In genomic region chr1:45116340-45116739, GRCh38 we compare ENCODE assay signal across 33 cellular contexts.
DNase-seq lines count a peak whose midpoint lies in the region; ATAC-seq lines count a peak whose summit lies in the region.
"Had no signal": no experiment of that assay in that cellular context is flagged by ENCODE, and none has a peak within 500 bp of the region (broad histone marks: within the 10 kb centered on the region; RNA-seq: fewer than 3 reads in every experiment).

No MANE protein-coding gene starts in this region.

- POLR2A ChIA-PET in CD8-positive, alpha-beta memory T cell (lab: Charles Lee), result no interaction called here
- POLR2A ChIA-PET in T-cell (lab: Charles Lee), result interaction anchor here in 1 of 2 donors (0.7 kb wide), 1 partner anchor 66 kb away, joined by 3 read pairs; no protein-coding TSS in a partner anchor
- POLR2A ChIA-PET in naive thymus-derived CD4-positive, alpha-beta T cell (lab: Charles Lee), result interaction anchor here (0.6 kb wide), 3 partner anchors 89 to 634 kb away, joined by 3 to 4 read pairs (median 4); no protein-coding TSS in a partner anchor

- H3K9me3 ChIP-seq in CD8-positive, alpha-beta memory T cell (ENCODE audit: low read length), result no peaks in the 10 kb centered on the region
- H3K9me3 ChIP-seq in naive thymus-derived CD4-positive, alpha-beta T cell (ENCODE audit: control insufficient read depth in 2 of 3, low read length in 3 of 3), result no peaks in the 10 kb centered on the region
- no peaks in the 10 kb centered on the region for H3K9me3 ChIP-seq in GM23248 (ENCODE audit: low read depth)
- H3K9me3 ChIP-seq: A549, MG63, thyroid gland, vagina had no signal

- no peaks in the 10 kb centered on the region for H3K27me3 ChIP-seq in CD8-positive, alpha-beta memory T cell (ENCODE audit: insufficient read depth, low read length, poor library complexity, severe bottlenecking)
- no peaks in the 10 kb centered on the region for H3K27me3 ChIP-seq in naive thymus-derived CD4-positive, alpha-beta T cell (ENCODE audit: control insufficient read depth in 2 of 2, insufficient read depth in 2 of 2, low read length in 2 of 2)
- no peaks in the 10 kb centered on the region for H3K27me3 ChIP-seq in GM23248 (replicated peaks; ENCODE audit: insufficient read depth)
- H3K27me3 ChIP-seq: MG63, spleen, thyroid gland, vagina had no signal

- in situ Hi-C loops in GM23248 (cut with MboI), result no loop called here

- H3K27me3 Mint-ChIP-seq in activated CD8-positive, alpha-beta memory T cell treated with anti-CD3 and anti-CD28 coated beads, Interleukin-2, amount 10 ng/mL, durations not matched to agents 7 days and 5 days, result no peaks in the 10 kb centered on the region
- H3K27me3 Mint-ChIP-seq in CD8-positive, alpha-beta memory T cell, result no peaks in the 10 kb centered on the region
- peaks cover 0 to 2% of the 10 kb centered on the region in 2 donors for H3K27me3 Mint-ChIP-seq in T-cell
- H3K27me3 Mint-ChIP-seq in naive thymus-derived CD4-positive, alpha-beta T cell, result peaks cover 0 to 4% (median 0%) of the 10 kb centered on the region in 5 donors
- H3K27me3 Mint-ChIP-seq: activated CD4-positive, alpha-beta memory T cell treated with anti-CD3 and anti-CD28 coated beads for 36 hours had no signal

- no peak overlapping the region for H2AFZ ChIP-seq in GM23248

- H3K4me1 ChIP-seq in CD8-positive, alpha-beta memory T cell (ENCODE audit: insufficient read depth, low read length), result peaks cover 26% of the 10 kb centered on the region
- H3K4me1 ChIP-seq in naive thymus-derived CD4-positive, alpha-beta T cell (ENCODE audit: control insufficient read depth in 2 of 2, insufficient read depth in 2 of 2, low read length in 2 of 2), result peaks cover 19 to 20% of the 10 kb centered on the region in 2 donors
- no peaks in the 10 kb centered on the region for H3K4me1 ChIP-seq in GM23248 (ENCODE audit: insufficient read depth)
- H3K4me1 ChIP-seq: A549, vagina had no signal

- H3K27ac Mint-ChIP-seq in activated CD8-positive, alpha-beta memory T cell treated with anti-CD3 and anti-CD28 coated beads, Interleukin-2, amount 10 ng/mL, durations not matched to agents 7 days and 5 days, result no peak overlapping the region
- peak overlapping the region; percentile 12 to 91 (median 40) for H3K27ac Mint-ChIP-seq in CD8-positive, alpha-beta memory T cell
- H3K27ac Mint-ChIP-seq in T-cell, result peak overlapping the region; percentile 29 to 42
- H3K27ac Mint-ChIP-seq in naive thymus-derived CD4-positive, alpha-beta T cell, result peak overlapping the region in 8 of 9 donors; percentile 23 to 82 (median 68)
- H3K27ac Mint-ChIP-seq: activated CD4-positive, alpha-beta memory T cell treated with anti-CD3 and anti-CD28 coated beads for 36 hours; dendritic cell treated with granulocyte-macrophage colony-stimulating factor and Interleukin-4, amounts not matched to agents 40 ng/mL and 50 ng/mL, for 4 days; endodermal cell; memory B cell had no signal

- H3K36me3 Mint-ChIP-seq in activated CD8-positive, alpha-beta memory T cell treated with anti-CD3 and anti-CD28 coated beads, Interleukin-2, amount 10 ng/mL, durations not matched to agents 7 days and 5 days, result no peaks in the 10 kb centered on the region
- no peaks in the 10 kb centered on the region for H3K36me3 Mint-ChIP-seq in CD8-positive, alpha-beta memory T cell
- no peaks in the 10 kb centered on the region for H3K36me3 Mint-ChIP-seq in T-cell
- H3K36me3 Mint-ChIP-seq in naive thymus-derived CD4-positive, alpha-beta T cell, result peaks cover 0 to 11% (median 0%) of the 10 kb centered on the region in 5 donors
- H3K36me3 Mint-ChIP-seq: activated CD4-positive, alpha-beta memory T cell treated with anti-CD3 and anti-CD28 coated beads for 36 hours had no signal

- no peaks in the 10 kb centered on the region for H3K9me2 ChIP-seq in GM23248 (ENCODE audit: insufficient read depth)

- intact Hi-C loops in naive thymus-derived CD4-positive, alpha-beta T cell (cut with micrococcal nuclease), result loop anchor here in 1 of 2 donors (2.0 kb wide), 1 partner anchor 90 kb away; the partner anchor contains the start of gene ZSWIM5

- no peaks in the 10 kb centered on the region for H3K9me3 Mint-ChIP-seq in activated CD8-positive, alpha-beta memory T cell treated with anti-CD3 and anti-CD28 coated beads, Interleukin-2, amount 10 ng/mL, durations not matched to agents 7 days and 5 days (ENCODE audit: low read depth)
- H3K9me3 Mint-ChIP-seq in CD8-positive, alpha-beta memory T cell, result no peaks in the 10 kb centered on the region
- H3K9me3 Mint-ChIP-seq in T-cell, result no peaks in the 10 kb centered on the region
- H3K9me3 Mint-ChIP-seq in naive thymus-derived CD4-positive, alpha-beta T cell, result peaks cover 0 to 3% (median 0%) of the 10 kb centered on the region in 11 donors
- H3K9me3 Mint-ChIP-seq: activated CD4-positive, alpha-beta memory T cell treated with anti-CD3 and anti-CD28 coated beads for 36 hours; dendritic cell treated with granulocyte-macrophage colony-stimulating factor and Interleukin-4, amounts not matched to agents 40 ng/mL and 50 ng/mL, for 4 days had no signal

- no peaks in the 10 kb centered on the region for H3K79me2 ChIP-seq in GM23248 (ENCODE audit: insufficient read depth)

- peaks cover 16% of the 10 kb centered on the region for H3K4me1 Mint-ChIP-seq in activated CD8-positive, alpha-beta memory T cell treated with anti-CD3 and anti-CD28 coated beads, Interleukin-2, amount 10 ng/mL, durations not matched to agents 7 days and 5 days
- peaks cover 33 to 44% (median 43%) of the 10 kb centered on the region in 3 donors for H3K4me1 Mint-ChIP-seq in CD8-positive, alpha-beta memory T cell
- peaks cover 22 to 49% (median 28%) of the 10 kb centered on the region in 3 donors for H3K4me1 Mint-ChIP-seq in T-cell
- peaks cover 10 to 36% (median 27%) of the 10 kb centered on the region in 7 donors for H3K4me1 Mint-ChIP-seq in naive thymus-derived CD4-positive, alpha-beta T cell
- H3K4me1 Mint-ChIP-seq: endodermal cell had no signal

- H3K9ac ChIP-seq in GM23248, result no peak overlapping the region

- WGBS in GM23248 (ENCODE audit: low coverage in 1 of 2, low lambda C conversion rate in 2 of 2, missing lambda C conversion rate in 2 of 2), 2 experiments, result 76 to 83% methylated on average over 1 of the region's 1 CpG

- no peaks in the 10 kb centered on the region for H3K36me3 ChIP-seq in CD8-positive, alpha-beta memory T cell (ENCODE audit: insufficient read depth, low read length)
- no peaks in the 10 kb centered on the region for H3K36me3 ChIP-seq in naive thymus-derived CD4-positive, alpha-beta T cell (ENCODE audit: control insufficient read depth in 2 of 3, insufficient read depth in 3 of 3, low read length in 3 of 3)
- no peaks in the 10 kb centered on the region for H3K36me3 ChIP-seq in GM23248 (ENCODE audit: low read depth)
- H3K36me3 ChIP-seq: MG63, spleen, thyroid gland, vagina had no signal

- peak overlapping the region; percentile 9 for H3K4me3 ChIP-seq in CD8-positive, alpha-beta memory T cell (ENCODE audit: low read length)
- H3K4me3 ChIP-seq in naive thymus-derived CD4-positive, alpha-beta T cell (ENCODE audit: low read length), result peak overlapping the region; percentile 23
- H3K4me3 ChIP-seq in GM23248, result no peak overlapping the region
- H3K4me3 ChIP-seq: A549, K562, MG63, spleen, thyroid gland, vagina had no signal

- H4K20me1 ChIP-seq in GM23248 (ENCODE audit: insufficient read depth), result no peaks in the 10 kb centered on the region

- H3F3A ChIP-seq in GM23248 (ENCODE audit: insufficient read depth), result no peaks in the 10 kb centered on the region

- no peak for DNase-seq in activated CD8-positive, alpha-beta memory T cell treated with anti-CD3 and anti-CD28 coated beads, Interleukin-2, amount 10 ng/mL, durations not matched to agents 7 days and 5 days
- DNase-seq in activated CD8-positive, alpha-beta memory T cell treated with anti-CD3 and anti-CD28 coated beads for 24 hours, result no peak
- DNase-seq in CD8-positive, alpha-beta memory T cell, result peak in 1 of 5 donors; percentile 12
- DNase-seq in T-cell (no peak), NCI-H187 (lab: John Stamatoyannopoulos, UW) (no peak), GM23248 (no peak), NCI-H524 treated with DMSO at 0.1 percent for 48 hours (lab: John Stamatoyannopoulos, UW) (no peak)
- peak in 5 of 9 donors; percentile 11 to 43 (median 32) for DNase-seq in naive thymus-derived CD4-positive, alpha-beta T cell
- DNase-seq: activated CD4-positive, alpha-beta memory T cell treated with anti-CD3 and anti-CD28 coated beads for 36 hours; activated CD4-positive, CD25-positive, alpha-beta regulatory T cell; activated effector memory CD4-positive, alpha-beta T cell treated with anti-CD3 and anti-CD28 coated beads, Interleukin-2, amount 50 U/mL, for 16 hours; caudate nucleus; DMS 273 treated with DMSO at 0.1 percent for 48 hours; endodermal cell; glutamatergic neuron; H7; MG63; NCI-H1417; NCI-H2081; NCI-H2227 treated with DMSO at 0.1 percent for 48 hours; right cardiac atrium; spleen; stimulated activated CD4-positive, alpha-beta T cell treated with anti-CD3 and anti-CD28 coated beads, Interleukin-2, amount 100 ng/mL, for 24 hours; T1000 had no signal

- no peak overlapping the region for H3K4me2 ChIP-seq in GM23248 (ENCODE audit: unreplicated experiment)
- H3K4me2 ChIP-seq: A549 had no signal

- H3K27ac ChIP-seq in CD8-positive, alpha-beta memory T cell (ENCODE audit: low read depth, low read length), result no peak overlapping the region
- peak overlapping the region; percentile 15 for H3K27ac ChIP-seq in naive thymus-derived CD4-positive, alpha-beta T cell (ENCODE audit: low read depth, low read length)
- no peak overlapping the region for H3K27ac ChIP-seq in GM23248
- H3K27ac ChIP-seq: A549, thyroid gland, vagina had no signal

- CTCF ChIA-PET in activated CD8-positive, alpha-beta memory T cell treated with anti-CD3 and anti-CD28 coated beads, Interleukin-2, amount 10 ng/mL, durations not matched to agents 7 days and 5 days (lab: Charles Lee), result no interaction called here
- CTCF ChIA-PET in CD8-positive, alpha-beta memory T cell (lab: Charles Lee), result no interaction called here
- CTCF ChIA-PET in T-cell (lab: Charles Lee), result no interaction called here
- CTCF ChIA-PET in naive thymus-derived CD4-positive, alpha-beta T cell (lab: Charles Lee), result no interaction called here

- peak; percentile 65 for ATAC-seq in activated CD8-positive, alpha-beta memory T cell treated with anti-CD3 and anti-CD28 coated beads, Interleukin-2, amount 10 ng/mL, durations not matched to agents 7 days and 5 days
- ATAC-seq in T-cell (replicated peaks in 1 of 4), result peak; percentile 73 to 96 (median 81)
- ATAC-seq in naive thymus-derived CD4-positive, alpha-beta T cell, result peak; percentile 49
- ATAC-seq: A549, K562, left lobe of liver, right cardiac atrium, Right ventricle myocardium inferior, SK-N-SH treated with all-trans-retinoic acid at 6 μM for 48 hours had no signal

- H3K4me3 Mint-ChIP-seq in activated CD8-positive, alpha-beta memory T cell treated with anti-CD3 and anti-CD28 coated beads, Interleukin-2, amount 10 ng/mL, durations not matched to agents 7 days and 5 days, result no peak overlapping the region
- peak overlapping the region in 6 of 7 donors; percentile 32 to 70 (median 49) for H3K4me3 Mint-ChIP-seq in CD8-positive, alpha-beta memory T cell
- H3K4me3 Mint-ChIP-seq in T-cell, result peak overlapping the region in 2 of 3 donors; percentile 10 to 62
- peak overlapping the region; percentile 8 to 82 (median 70) for H3K4me3 Mint-ChIP-seq in naive thymus-derived CD4-positive, alpha-beta T cell
- H3K4me3 Mint-ChIP-seq: activated CD4-positive, alpha-beta memory T cell treated with anti-CD3 and anti-CD28 coated beads for 36 hours; dendritic cell treated with granulocyte-macrophage colony-stimulating factor and Interleukin-4, amounts not matched to agents 40 ng/mL and 50 ng/mL, for 4 days; endodermal cell; memory B cell had no signal

Comparison
In these comparisons a context has a peak if more than half of its experiments do, and no peak if none do; other contexts are left out.
1. DNase-seq: peak in naive thymus-derived CD4-positive, alpha-beta T cell (5 of 9); none in activated CD8-positive, alpha-beta memory T cell treated with anti-CD3 and anti-CD28 coated beads, Interleukin-2, amount 10 ng/mL, durations not matched to agents 7 days and 5 days (single experiment), activated CD8-positive, alpha-beta memory T cell treated with anti-CD3 and anti-CD28 coated beads for 24 hours (single experiment), T-cell (0 of 34), NCI-H187 (0 of 2), GM23248 (single experiment) and NCI-H524 treated with DMSO at 0.1 percent for 48 hours (single experiment).
2. Peak in every context shown above with its lines, with median percentiles within 50 percentile points of each other: ATAC-seq.